39 cellular contexts compared by ENCODE assay signal in the genomic region with DNA sequence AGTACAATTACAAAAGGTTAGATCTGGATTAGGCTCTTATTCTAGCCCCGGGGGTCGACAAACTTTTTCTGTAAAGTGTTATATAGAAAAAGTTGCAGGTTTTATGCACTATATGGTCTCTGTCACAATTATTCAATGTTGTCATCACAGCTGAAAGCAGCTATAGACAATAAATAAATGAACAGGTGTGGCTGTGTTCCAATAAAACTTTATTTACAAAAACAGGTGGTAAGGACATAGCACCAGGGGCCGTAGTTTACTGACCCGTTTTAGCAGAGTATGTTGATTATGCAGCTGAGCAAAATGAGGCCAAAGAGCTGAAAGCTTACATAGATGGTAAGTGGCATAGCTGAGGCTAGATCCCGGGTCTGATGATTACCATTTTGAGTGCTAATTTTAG. TPM values are rescaled to one million over a fixed set of nuclear protein-coding genes. Genes with fewer than 3 reads are reported as not detected.
"Had no signal": no experiment of that assay in that cellular context is flagged by ENCODE, and none has a peak within 500 bp of the region (broad histone marks: within the 10 kb centered on the region; RNA-seq: fewer than 3 reads in every experiment).

No MANE protein-coding gene starts in this region.

- DNase-seq: Karpas-422, Kasumi-1, MG63, MM.1S, MV-4-11, NCI-H1048, NCI-H1092, NCI-H1092 treated with DMSO at 0.1 percent for 48 hours, NCI-H1105, NCI-H1105 treated with DMSO at 0.1 percent for 48 hours, NCI-H1417, NCI-H1417 treated with DMSO at 0.1 percent for 48 hours, NCI-H1436, NCI-H1436 treated with DMSO at 0.1 percent for 48 hours, NCI-H146, NCI-H1694, NCI-H1694 treated with DMSO at 0.1 percent for 48 hours, NCI-H187, NCI-H187 treated with DMSO at 0.1 percent for 48 hours, NCI-H1930, NCI-H2029, NCI-H2029 treated with DMSO at 0.1 percent for 48 hours, NCI-H2081, NCI-H2081 treated with DMSO at 0.1 percent for 48 hours, NCI-H2107, NCI-H2171, NCI-H2171 treated with DMSO at 0.1 percent for 48 hours, NCI-H2227 treated with DMSO at 0.1 percent for 48 hours, NCI-H226, NCI-H345, NCI-H446, NCI-H446 treated with DMSO at 0.1 percent for 48 hours, NCI-H510A, NCI-H510A treated with DMSO at 0.1 percent for 48 hours, NCI-H524 had no signal

- H3K27me3 ChIP-seq: MG63 had no signal

- H3K9me3 ChIP-seq: MG63 had no signal

- H3K4me3 ChIP-seq: MG63 had no signal

RNA-seq across cellular contexts. Expression of a gene that starts 37.2 kb away (rescaled TPM):
- total RNA-seq: LHCN-M2, M059J, MCF 10A, NCI-H460 had no signal
